28 cellular contexts compared by ENCODE assay signal in genomic region chr11:6911946-6912345, GRCh38. TPM values are rescaled to one million over a fixed set of nuclear protein-coding genes. Genes with fewer than 3 reads are reported as not detected.
DNase-seq lines count a peak whose midpoint lies in the region; ATAC-seq, FAIRE-seq and TF ChIP-seq lines count a peak whose summit lies in the region.
"Had no signal": no experiment of that assay in that cellular context is flagged by ENCODE, and none has a peak within 500 bp of the region (broad histone marks: within the 10 kb centered on the region; RNA-seq: fewer than 3 reads in every experiment).

No MANE protein-coding gene starts in this region.

- H3K27me3 Mint-ChIP-seq in activated T-cell treated with anti-CD3 and anti-CD28 coated beads, Interleukin-2, amount 50 U/mL, for 4 hours (ENCODE audit: low read depth) = no peaks in the 10 kb centered on the region
- H3K27me3 Mint-ChIP-seq: activated CD4-positive, alpha-beta T cell treated with anti-CD3 and anti-CD28 coated beads for 36 hours; central memory CD8-positive, alpha-beta T cell had no signal

- H3K27me3 ChIP-seq in brain microvascular endothelial cell (replicated peaks) = no peaks in the 10 kb centered on the region
- H3K27me3 ChIP-seq: vagina had no signal

- no peaks in the 10 kb centered on the region for H3K9me3 Mint-ChIP-seq in activated T-cell treated with anti-CD3 and anti-CD28 coated beads, Interleukin-2, amount 50 U/mL, for 4 hours
- H3K9me3 Mint-ChIP-seq: central memory CD8-positive, alpha-beta T cell; H9 had no signal

- H3K36me3 Mint-ChIP-seq in activated T-cell treated with anti-CD3 and anti-CD28 coated beads, Interleukin-2, amount 50 U/mL, for 4 hours (ENCODE audit: insufficient read depth) = no peaks in the 10 kb centered on the region
- H3K36me3 Mint-ChIP-seq: activated CD8-positive, alpha-beta memory T cell treated with anti-CD3 and anti-CD28 coated beads, Interleukin-2, amount 10 ng/mL, durations not matched to agents 7 days and 5 days; CD14-positive monocyte had no signal

- H3K27ac ChIP-seq in brain microvascular endothelial cell = no peak overlapping the region
- H3K27ac ChIP-seq: prostate gland, vagina had no signal

- DNase-seq in AG10803 (ENCODE audit: low read depth) = peak; percentile 20
- DNase-seq in LHCN-M2 (ENCODE audit: low read depth) = peak; percentile 9
- peak; percentile 63 for DNase-seq in brain microvascular endothelial cell
- peak; percentile 8 to 35 for DNase-seq in foreskin fibroblast
- no peak for DNase-seq in globus pallidus (ENCODE audit: low spot score)
- DNase-seq in urothelium cell line (ENCODE audit: low spot score) = no peak
- DNase-seq in T1000 (lab: John Stamatoyannopoulos, UW) = no peak
- DNase-seq in activated T-cell treated with anti-CD3 and anti-CD28 coated beads, Interleukin-2, amount 50 U/mL, for 4 hours = no peak
- DNase-seq: activated CD4-positive, alpha-beta T cell treated with anti-CD3 and anti-CD28 coated beads for 36 hours; activated CD8-positive, alpha-beta memory T cell treated with anti-CD3 and anti-CD28 coated beads, Interleukin-2, amount 10 ng/mL, durations not matched to agents 7 days and 5 days; DMS 273 treated with DMSO at 0.1 percent for 48 hours; effector CD8-positive, alpha-beta T cell; H9; MM.1S; NCI-H1694 treated with DMSO at 0.1 percent for 48 hours; NCI-H345; nephron progenitor cell; NK-92 treated with Interleukin-12 subunit alpha and Interleukin-12 subunit beta, amount 100 ng/mL, for 24 hours; stimulated activated CD4-positive, alpha-beta T cell treated with anti-CD3 and anti-CD28 coated beads, Interleukin-4, amount 100 ng/mL, for 4 hours; SW 1271 had no signal

- in situ Hi-C loops in brain microvascular endothelial cell (cut with HindIII; ENCODE audit: low pct_ligation_motif_present, low sequenced_read_pairs) = no loop called here

- FAIRE-seq in urothelium cell line (lab: Jason Lieb, UNC) = no peak
- FAIRE-seq: TTC549 had no signal

- no peaks in the 10 kb centered on the region for H3K4me1 Mint-ChIP-seq in activated T-cell treated with anti-CD3 and anti-CD28 coated beads, Interleukin-2, amount 50 U/mL, for 4 hours (ENCODE audit: low read depth)
- H3K4me1 Mint-ChIP-seq: activated CD8-positive, alpha-beta memory T cell treated with anti-CD3 and anti-CD28 coated beads, Interleukin-2, amount 10 ng/mL, durations not matched to agents 7 days and 5 days; CD14-positive monocyte; central memory CD8-positive, alpha-beta T cell; H9; nephron progenitor cell had no signal

- H3K4me3 ChIP-seq in AG10803 (ENCODE audit: low read length) = no peak overlapping the region
- no peak overlapping the region for H3K4me3 ChIP-seq in brain microvascular endothelial cell (ENCODE audit: low read depth, low read length)
- H3K4me3 ChIP-seq in foreskin fibroblast (ENCODE audit: low read depth in 1 of 2, low read length in 2 of 2) = no peak overlapping the region
- H3K4me3 ChIP-seq: prostate gland, smooth muscle cell, vagina had no signal

- TF ChIP-seq CTCF in AG10803 (conservative IDR thresholded peaks at IDR 0.05; ENCODE audit: low read length) (no peak), brain microvascular endothelial cell (IDR thresholded peaks at IDR 0.05; ENCODE audit: low read depth, low read length, missing control alignments) (no peak), foreskin fibroblast (IDR thresholded peaks at IDR 0.05; ENCODE audit: low read depth, low read length) (no peak)

- H3K36me3 ChIP-seq in brain microvascular endothelial cell (replicated peaks) = no peaks in the 10 kb centered on the region
- H3K36me3 ChIP-seq: prostate gland, vagina had no signal

- H3K4me3 Mint-ChIP-seq in activated T-cell treated with anti-CD3 and anti-CD28 coated beads, Interleukin-2, amount 50 U/mL, for 4 hours = no peak overlapping the region
- H3K4me3 Mint-ChIP-seq: activated CD4-positive, alpha-beta T cell treated with anti-CD3 and anti-CD28 coated beads for 36 hours; activated CD8-positive, alpha-beta memory T cell treated with anti-CD3 and anti-CD28 coated beads, Interleukin-2, amount 10 ng/mL, durations not matched to agents 7 days and 5 days; CD14-positive monocyte; central memory CD8-positive, alpha-beta T cell; H9; nephron progenitor cell had no signal

- no peak for ATAC-seq in activated T-cell treated with anti-CD3 and anti-CD28 coated beads, Interleukin-2, amount 50 U/mL, for 4 hours
- ATAC-seq: activated CD4-positive, alpha-beta T cell treated with anti-CD3 and anti-CD28 coated beads for 36 hours; activated CD8-positive, alpha-beta memory T cell treated with anti-CD3 and anti-CD28 coated beads, Interleukin-2, amount 10 ng/mL, durations not matched to agents 7 days and 5 days had no signal

RNA-seq across cellular contexts. Expression of gene OR2D3, which starts 8.9 kb away (rescaled TPM):
- total RNA-seq in LHCN-M2 (2014; rRNA removed) = not detected in 2 replicates
- not detected for polyA plus RNA-seq in LHCN-M2 (2012)
- not detected for total RNA-seq in activated T-cell treated with anti-CD3 and anti-CD28 coated beads, Interleukin-2, amount 50 U/mL, for 4 hours
- total RNA-seq: A673; activated CD4-positive, alpha-beta T cell treated with anti-CD3 and anti-CD28 coated beads for 36 hours; activated CD8-positive, alpha-beta memory T cell treated with anti-CD3 and anti-CD28 coated beads, Interleukin-2, amount 10 ng/mL, durations not matched to agents 7 days and 5 days; fibroblast of villous mesenchyme; H9; prostate gland; smooth muscle cell; vagina had no signal
- polyA plus RNA-seq: CD14-positive monocyte, smooth muscle cell had no signal

RNA-seq across cellular contexts. Expression of gene ZNF215, which starts 14.3 kb away (rescaled TPM):
- total RNA-seq in LHCN-M2 (2014; rRNA removed) = 1.4 and 1.5 TPM in 2 replicates
- 0.51 TPM for polyA plus RNA-seq in LHCN-M2 (2012)
- under 1 TPM; 0.05 to 0.76 (median 0.40) TPM for total RNA-seq in activated T-cell treated with anti-CD3 and anti-CD28 coated beads, Interleukin-2, amount 50 U/mL, for 4 hours
- polyA plus RNA-seq: CD14-positive monocyte had no signal

RNA-seq across cellular contexts. Expression of gene OR2D2, which starts 19.6 kb away (rescaled TPM):
- not detected in 2 replicates for total RNA-seq in LHCN-M2 (2014; rRNA removed)
- polyA plus RNA-seq in LHCN-M2 (2012) = not detected
- not detected for total RNA-seq in activated T-cell treated with anti-CD3 and anti-CD28 coated beads, Interleukin-2, amount 50 U/mL, for 4 hours
- total RNA-seq: A673, vagina had no signal
- polyA plus RNA-seq: CD14-positive monocyte, smooth muscle cell had no signal

RNA-seq across cellular contexts. Expression of gene OR10A4, which starts 35.5 kb away (rescaled TPM):
- not detected in 2 replicates for total RNA-seq in LHCN-M2 (2014; rRNA removed)
- not detected for polyA plus RNA-seq in LHCN-M2 (2012)
- total RNA-seq in activated T-cell treated with anti-CD3 and anti-CD28 coated beads, Interleukin-2, amount 50 U/mL, for 4 hours = not detected
- total RNA-seq: A673; activated CD4-positive, alpha-beta T cell treated with anti-CD3 and anti-CD28 coated beads for 36 hours; activated CD8-positive, alpha-beta memory T cell treated with anti-CD3 and anti-CD28 coated beads, Interleukin-2, amount 10 ng/mL, durations not matched to agents 7 days and 5 days; fibroblast of villous mesenchyme; H9; prostate gland; smooth muscle cell; vagina had no signal
- polyA plus RNA-seq: CD14-positive monocyte, smooth muscle cell had no signal

RNA-seq across cellular contexts. Expression of gene OR10A2, which starts 49.1 kb away (rescaled TPM):
- not detected in 2 replicates for total RNA-seq in LHCN-M2 (2014; rRNA removed)
- polyA plus RNA-seq in LHCN-M2 (2012) = not detected
- total RNA-seq in activated T-cell treated with anti-CD3 and anti-CD28 coated beads, Interleukin-2, amount 50 U/mL, for 4 hours = not detected
- total RNA-seq: A673; activated CD4-positive, alpha-beta T cell treated with anti-CD3 and anti-CD28 coated beads for 36 hours; activated CD8-positive, alpha-beta memory T cell treated with anti-CD3 and anti-CD28 coated beads, Interleukin-2, amount 10 ng/mL, durations not matched to agents 7 days and 5 days; fibroblast of villous mesenchyme; H9; prostate gland; smooth muscle cell; vagina had no signal
- polyA plus RNA-seq: CD14-positive monocyte, smooth muscle cell had no signal

Comparison
In these comparisons a context has a peak if more than half of its experiments do, and no peak if none do; other contexts are left out.
1. DNase-seq: peak in AG10803 (single experiment), LHCN-M2 (single experiment), brain microvascular endothelial cell (single experiment) and foreskin fibroblast (2 of 2); none in globus pallidus (single experiment), urothelium cell line (single experiment), T1000 (single experiment) and activated T-cell treated with anti-CD3 and anti-CD28 coated beads, Interleukin-2, amount 50 U/mL, for 4 hours (single experiment).